In the genomic region with DNA sequence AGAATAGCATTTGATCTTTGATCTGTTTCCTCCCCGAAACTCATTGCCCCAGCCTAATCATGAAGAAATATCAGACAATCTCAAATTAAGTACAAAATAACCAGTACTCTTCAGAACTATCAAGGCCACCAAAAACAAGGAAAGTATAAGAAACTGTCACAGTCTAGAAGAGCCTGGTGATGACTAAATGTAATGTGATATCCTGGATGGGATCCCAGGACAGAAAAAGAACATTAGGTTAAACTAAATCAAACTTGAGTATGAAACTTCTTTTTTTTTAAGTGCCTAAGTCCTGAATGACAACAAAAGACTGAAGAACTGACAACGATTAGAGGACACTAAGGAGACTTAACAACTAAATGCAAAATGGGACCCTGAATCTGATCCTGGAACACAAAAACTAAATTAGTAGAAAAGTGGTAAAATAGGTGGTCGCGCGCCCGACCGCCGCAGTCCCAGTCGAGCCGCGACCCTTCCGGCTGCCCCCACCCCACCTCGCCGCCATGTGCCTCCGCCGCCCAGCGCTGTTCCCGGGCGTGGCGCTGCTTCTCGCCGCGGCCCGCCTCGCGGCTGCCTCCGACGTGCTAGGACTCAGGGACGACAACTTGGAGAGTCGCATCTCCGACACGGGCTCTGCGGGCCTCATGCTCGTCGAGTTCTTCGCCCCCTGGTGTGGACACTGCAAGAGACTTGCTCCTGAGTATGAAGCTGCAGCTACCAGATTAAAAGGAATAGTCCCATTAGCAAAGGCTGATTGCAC, we compare ENCODE assay signal across 1 cellular context.
TF ChIP-seq lines count a peak whose summit lies in the region.

No MANE protein-coding gene starts in this region.

TF ChIP-seq in HepG2, 621 proteins besides CTCF, POLR2A, EP300 and RAD21:
- TF ChIP-seq, protein P1, sequence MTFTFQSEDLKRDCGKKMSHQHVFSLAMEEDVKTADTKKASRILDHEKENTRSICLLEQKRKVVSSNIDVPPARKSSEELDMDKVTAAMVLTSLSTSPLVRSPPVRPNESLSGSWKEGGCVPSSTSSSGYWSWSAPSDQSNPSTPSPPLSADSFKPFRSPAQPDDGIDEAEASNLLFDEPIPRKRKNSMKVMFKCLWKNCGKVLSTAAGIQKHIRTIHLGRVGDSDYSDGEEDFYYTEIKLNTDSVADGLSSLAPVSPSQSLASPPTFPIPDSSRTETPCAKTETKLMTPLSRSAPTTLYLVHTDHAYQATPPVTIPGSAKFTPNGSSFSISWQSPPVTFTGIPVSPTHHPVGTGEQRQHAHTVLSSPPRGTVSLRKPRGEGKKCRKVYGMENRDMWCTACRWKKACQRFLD (CRISPR knock-in tag; IDR thresholded peaks at IDR 0.05; ENCODE audit: borderline replicate concordance): no peak
- TF ChIP-seq AGO2 (optimal IDR thresholded peaks at IDR 0.05; ENCODE audit: low read depth, low read length): peak; percentile 63
